1 cellular context compared by ENCODE assay signal in genomic region chr17:3917391-3917931, GRCh38.
TF ChIP-seq lines count a peak whose summit lies in the region.

No MANE protein-coding gene starts in this region.

TF ChIP-seq in K562, 482 proteins besides CTCF, POLR2A, EP300 and RAD21 (continued from another document and continues in another):
- TF ChIP-seq, protein P1, sequence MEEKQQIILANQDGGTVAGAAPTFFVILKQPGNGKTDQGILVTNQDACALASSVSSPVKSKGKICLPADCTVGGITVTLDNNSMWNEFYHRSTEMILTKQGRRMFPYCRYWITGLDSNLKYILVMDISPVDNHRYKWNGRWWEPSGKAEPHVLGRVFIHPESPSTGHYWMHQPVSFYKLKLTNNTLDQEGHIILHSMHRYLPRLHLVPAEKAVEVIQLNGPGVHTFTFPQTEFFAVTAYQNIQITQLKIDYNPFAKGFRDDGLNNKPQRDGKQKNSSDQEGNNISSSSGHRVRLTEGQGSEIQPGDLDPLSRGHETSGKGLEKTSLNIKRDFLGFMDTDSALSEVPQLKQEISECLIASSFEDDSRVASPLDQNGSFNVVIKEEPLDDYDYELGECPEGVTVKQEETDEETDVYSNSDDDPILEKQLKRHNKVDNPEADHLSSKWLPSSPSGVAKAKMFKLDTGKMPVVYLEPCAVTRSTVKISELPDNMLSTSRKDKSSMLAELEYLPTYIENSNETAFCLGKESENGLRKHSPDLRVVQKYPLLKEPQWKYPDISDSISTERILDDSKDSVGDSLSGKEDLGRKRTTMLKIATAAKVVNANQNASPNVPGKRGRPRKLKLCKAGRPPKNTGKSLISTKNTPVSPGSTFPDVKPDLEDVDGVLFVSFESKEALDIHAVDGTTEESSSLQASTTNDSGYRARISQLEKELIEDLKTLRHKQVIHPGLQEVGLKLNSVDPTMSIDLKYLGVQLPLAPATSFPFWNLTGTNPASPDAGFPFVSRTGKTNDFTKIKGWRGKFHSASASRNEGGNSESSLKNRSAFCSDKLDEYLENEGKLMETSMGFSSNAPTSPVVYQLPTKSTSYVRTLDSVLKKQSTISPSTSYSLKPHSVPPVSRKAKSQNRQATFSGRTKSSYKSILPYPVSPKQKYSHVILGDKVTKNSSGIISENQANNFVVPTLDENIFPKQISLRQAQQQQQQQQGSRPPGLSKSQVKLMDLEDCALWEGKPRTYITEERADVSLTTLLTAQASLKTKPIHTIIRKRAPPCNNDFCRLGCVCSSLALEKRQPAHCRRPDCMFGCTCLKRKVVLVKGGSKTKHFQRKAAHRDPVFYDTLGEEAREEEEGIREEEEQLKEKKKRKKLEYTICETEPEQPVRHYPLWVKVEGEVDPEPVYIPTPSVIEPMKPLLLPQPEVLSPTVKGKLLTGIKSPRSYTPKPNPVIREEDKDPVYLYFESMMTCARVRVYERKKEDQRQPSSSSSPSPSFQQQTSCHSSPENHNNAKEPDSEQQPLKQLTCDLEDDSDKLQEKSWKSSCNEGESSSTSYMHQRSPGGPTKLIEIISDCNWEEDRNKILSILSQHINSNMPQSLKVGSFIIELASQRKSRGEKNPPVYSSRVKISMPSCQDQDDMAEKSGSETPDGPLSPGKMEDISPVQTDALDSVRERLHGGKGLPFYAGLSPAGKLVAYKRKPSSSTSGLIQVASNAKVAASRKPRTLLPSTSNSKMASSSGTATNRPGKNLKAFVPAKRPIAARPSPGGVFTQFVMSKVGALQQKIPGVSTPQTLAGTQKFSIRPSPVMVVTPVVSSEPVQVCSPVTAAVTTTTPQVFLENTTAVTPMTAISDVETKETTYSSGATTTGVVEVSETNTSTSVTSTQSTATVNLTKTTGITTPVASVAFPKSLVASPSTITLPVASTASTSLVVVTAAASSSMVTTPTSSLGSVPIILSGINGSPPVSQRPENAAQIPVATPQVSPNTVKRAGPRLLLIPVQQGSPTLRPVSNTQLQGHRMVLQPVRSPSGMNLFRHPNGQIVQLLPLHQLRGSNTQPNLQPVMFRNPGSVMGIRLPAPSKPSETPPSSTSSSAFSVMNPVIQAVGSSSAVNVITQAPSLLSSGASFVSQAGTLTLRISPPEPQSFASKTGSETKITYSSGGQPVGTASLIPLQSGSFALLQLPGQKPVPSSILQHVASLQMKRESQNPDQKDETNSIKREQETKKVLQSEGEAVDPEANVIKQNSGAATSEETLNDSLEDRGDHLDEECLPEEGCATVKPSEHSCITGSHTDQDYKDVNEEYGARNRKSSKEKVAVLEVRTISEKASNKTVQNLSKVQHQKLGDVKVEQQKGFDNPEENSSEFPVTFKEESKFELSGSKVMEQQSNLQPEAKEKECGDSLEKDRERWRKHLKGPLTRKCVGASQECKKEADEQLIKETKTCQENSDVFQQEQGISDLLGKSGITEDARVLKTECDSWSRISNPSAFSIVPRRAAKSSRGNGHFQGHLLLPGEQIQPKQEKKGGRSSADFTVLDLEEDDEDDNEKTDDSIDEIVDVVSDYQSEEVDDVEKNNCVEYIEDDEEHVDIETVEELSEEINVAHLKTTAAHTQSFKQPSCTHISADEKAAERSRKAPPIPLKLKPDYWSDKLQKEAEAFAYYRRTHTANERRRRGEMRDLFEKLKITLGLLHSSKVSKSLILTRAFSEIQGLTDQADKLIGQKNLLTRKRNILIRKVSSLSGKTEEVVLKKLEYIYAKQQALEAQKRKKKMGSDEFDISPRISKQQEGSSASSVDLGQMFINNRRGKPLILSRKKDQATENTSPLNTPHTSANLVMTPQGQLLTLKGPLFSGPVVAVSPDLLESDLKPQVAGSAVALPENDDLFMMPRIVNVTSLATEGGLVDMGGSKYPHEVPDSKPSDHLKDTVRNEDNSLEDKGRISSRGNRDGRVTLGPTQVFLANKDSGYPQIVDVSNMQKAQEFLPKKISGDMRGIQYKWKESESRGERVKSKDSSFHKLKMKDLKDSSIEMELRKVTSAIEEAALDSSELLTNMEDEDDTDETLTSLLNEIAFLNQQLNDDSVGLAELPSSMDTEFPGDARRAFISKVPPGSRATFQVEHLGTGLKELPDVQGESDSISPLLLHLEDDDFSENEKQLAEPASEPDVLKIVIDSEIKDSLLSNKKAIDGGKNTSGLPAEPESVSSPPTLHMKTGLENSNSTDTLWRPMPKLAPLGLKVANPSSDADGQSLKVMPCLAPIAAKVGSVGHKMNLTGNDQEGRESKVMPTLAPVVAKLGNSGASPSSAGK (IDR thresholded peaks at IDR 0.05) = peak; percentile 63
- TF ChIP-seq, protein P2, sequence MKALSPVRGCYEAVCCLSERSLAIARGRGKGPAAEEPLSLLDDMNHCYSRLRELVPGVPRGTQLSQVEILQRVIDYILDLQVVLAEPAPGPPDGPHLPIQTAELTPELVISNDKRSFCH (CRISPR knock-in tag; IDR thresholded peaks at IDR 0.05) = no peak
- TF ChIP-seq, protein P2 (tag; IDR thresholded peaks at IDR 0.05) = 0 out of 2 replicates have a peak, but pooled peaks have one; percentile 41
- TF ChIP-seq ZNF592 (IDR thresholded peaks at IDR 0.05) (peak; percentile 59; the same call in 1 of the 2 replicates), CEBPG (CRISPR knock-in tag; IDR thresholded peaks at IDR 0.05) (no peak), CEBPG (tag; conservative IDR thresholded peaks at IDR 0.05 in 1 of 2, IDR thresholded peaks at IDR 0.05 in 1 of 2) (no peak), HNRNPUL1 (IDR thresholded peaks at IDR 0.05; ENCODE audit: low read length) (no peak), NFE2L1 (tag; IDR thresholded peaks at IDR 0.05; ENCODE audit: borderline replicate concordance, low read depth) (no peak), CBX8 (IDR thresholded peaks at IDR 0.05; ENCODE audit: borderline replicate concordance, extremely low read depth, low read depth, low read length, poor library complexity, severe bottlenecking) (no peak), EZH2 (IDR thresholded peaks at IDR 0.05; ENCODE audit: borderline replicate concordance, low read depth, low read length) (no peak), ZNF12 (CRISPR knock-in tag; IDR thresholded peaks at IDR 0.05) (no peak), BACH1 (tag; IDR thresholded peaks at IDR 0.05) (peak; percentile 30; the same call in 1 of the 2 replicates), L3MBTL2 (IDR thresholded peaks at IDR 0.05) (peak; percentile 70; the same call in 1 of the 2 replicates), ESRRA (IDR thresholded peaks at IDR 0.05; ENCODE audit: borderline replicate concordance, low read depth) (peak; percentile 99), DPF2 (IDR thresholded peaks at IDR 0.05) (0 out of 2 replicates have a peak, but pooled peaks have one; percentile 27), EGR1 (conservative IDR thresholded peaks at IDR 0.05) (no peak), RBFOX2 (IDR thresholded peaks at IDR 0.05; ENCODE audit: low read depth, low read length) (peak; percentile 66), RB1 (IDR thresholded peaks at IDR 0.05; ENCODE audit: low read depth) (no peak), SMARCA4 (IDR thresholded peaks at IDR 0.05) (peak; percentile 52; the same call in 1 of the 2 replicates), FOXJ2 (tag; IDR thresholded peaks at IDR 0.05) (no peak), KLF1 (tag; IDR thresholded peaks at IDR 0.05) (no peak), GABPB2 (CRISPR knock-in tag; conservative IDR thresholded peaks at IDR 0.05) (no peak), CREM (IDR thresholded peaks at IDR 0.05; ENCODE audit: low read depth) (peak; percentile 21; the same call in 1 of the 2 replicates), NFIC (IDR thresholded peaks at IDR 0.05) (peak; percentile 92), CTBP1 (IDR thresholded peaks at IDR 0.05; ENCODE audit: borderline replicate concordance) (peak; percentile 18; the same call in 1 of the 2 replicates), MTA1 (IDR thresholded peaks at IDR 0.05; ENCODE audit: borderline replicate concordance) (no peak), ZBTB7A (IDR thresholded peaks at IDR 0.05; ENCODE audit: borderline replicate concordance, control insufficient read depth, low read depth, low read length) (peak; percentile 74), MAZ (CRISPR knock-in tag; conservative IDR thresholded peaks at IDR 0.05 in 1 of 2, IDR thresholded peaks at IDR 0.05 in 1 of 2) (peak; percentile 30 to 72; a peak in 1 of 4 replicates), FOXK2 (conservative IDR thresholded peaks at IDR 0.05 in 1 of 2, IDR thresholded peaks at IDR 0.05 in 1 of 2; ENCODE audit: low read depth in 2 of 2) (no peak), NR2C1 (IDR thresholded peaks at IDR 0.05) (peak; percentile 65), NR2C1 (tag; IDR thresholded peaks at IDR 0.05) (peak; percentile 81), RBBP5 (IDR thresholded peaks at IDR 0.05; ENCODE audit: borderline replicate concordance, insufficient read depth, low read length, poor library complexity, severe bottlenecking) (no peak)
- TF ChIP-seq, protein P3, sequence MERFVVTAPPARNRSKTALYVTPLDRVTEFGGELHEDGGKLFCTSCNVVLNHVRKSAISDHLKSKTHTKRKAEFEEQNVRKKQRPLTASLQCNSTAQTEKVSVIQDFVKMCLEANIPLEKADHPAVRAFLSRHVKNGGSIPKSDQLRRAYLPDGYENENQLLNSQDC (CRISPR knock-in tag; IDR thresholded peaks at IDR 0.05) = no peak
- TF ChIP-seq, protein P4, sequence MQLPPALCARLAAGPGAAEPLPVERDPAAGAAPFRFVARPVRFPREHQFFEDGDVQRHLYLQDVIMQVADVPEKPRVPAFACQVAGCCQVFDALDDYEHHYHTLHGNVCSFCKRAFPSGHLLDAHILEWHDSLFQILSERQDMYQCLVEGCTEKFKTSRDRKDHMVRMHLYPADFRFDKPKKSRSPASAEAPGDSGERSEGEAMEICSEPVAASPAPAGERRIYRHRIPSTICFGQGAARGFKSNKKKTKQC (CRISPR knock-in tag; IDR thresholded peaks at IDR 0.05) = no peak
- TF ChIP-seq, protein P5, sequence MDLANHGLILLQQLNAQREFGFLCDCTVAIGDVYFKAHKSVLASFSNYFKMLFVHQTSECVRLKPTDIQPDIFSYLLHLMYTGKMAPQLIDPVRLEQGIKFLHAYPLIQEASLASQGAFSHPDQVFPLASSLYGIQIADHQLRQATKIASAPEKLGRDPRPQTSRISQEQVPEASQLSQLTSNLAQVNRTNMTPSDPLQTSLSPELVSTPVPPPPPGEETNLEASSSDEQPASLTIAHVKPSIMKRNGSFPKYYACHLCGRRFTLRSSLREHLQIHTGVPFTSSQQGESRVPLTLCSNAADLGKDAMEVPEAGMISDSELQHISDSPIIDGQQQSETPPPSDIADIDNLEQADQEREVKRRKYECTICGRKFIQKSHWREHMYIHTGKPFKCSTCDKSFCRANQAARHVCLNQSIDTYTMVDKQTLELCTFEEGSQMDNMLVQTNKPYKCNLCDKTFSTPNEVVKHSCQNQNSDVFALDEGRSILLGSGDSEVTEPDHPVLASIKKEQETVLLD (IDR thresholded peaks at IDR 0.05) = no peak
- TF ChIP-seq, protein P6, sequence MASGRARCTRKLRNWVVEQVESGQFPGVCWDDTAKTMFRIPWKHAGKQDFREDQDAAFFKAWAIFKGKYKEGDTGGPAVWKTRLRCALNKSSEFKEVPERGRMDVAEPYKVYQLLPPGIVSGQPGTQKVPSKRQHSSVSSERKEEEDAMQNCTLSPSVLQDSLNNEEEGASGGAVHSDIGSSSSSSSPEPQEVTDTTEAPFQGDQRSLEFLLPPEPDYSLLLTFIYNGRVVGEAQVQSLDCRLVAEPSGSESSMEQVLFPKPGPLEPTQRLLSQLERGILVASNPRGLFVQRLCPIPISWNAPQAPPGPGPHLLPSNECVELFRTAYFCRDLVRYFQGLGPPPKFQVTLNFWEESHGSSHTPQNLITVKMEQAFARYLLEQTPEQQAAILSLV (tag; IDR thresholded peaks at IDR 0.05) = no peak
- TF ChIP-seq, protein P7, sequence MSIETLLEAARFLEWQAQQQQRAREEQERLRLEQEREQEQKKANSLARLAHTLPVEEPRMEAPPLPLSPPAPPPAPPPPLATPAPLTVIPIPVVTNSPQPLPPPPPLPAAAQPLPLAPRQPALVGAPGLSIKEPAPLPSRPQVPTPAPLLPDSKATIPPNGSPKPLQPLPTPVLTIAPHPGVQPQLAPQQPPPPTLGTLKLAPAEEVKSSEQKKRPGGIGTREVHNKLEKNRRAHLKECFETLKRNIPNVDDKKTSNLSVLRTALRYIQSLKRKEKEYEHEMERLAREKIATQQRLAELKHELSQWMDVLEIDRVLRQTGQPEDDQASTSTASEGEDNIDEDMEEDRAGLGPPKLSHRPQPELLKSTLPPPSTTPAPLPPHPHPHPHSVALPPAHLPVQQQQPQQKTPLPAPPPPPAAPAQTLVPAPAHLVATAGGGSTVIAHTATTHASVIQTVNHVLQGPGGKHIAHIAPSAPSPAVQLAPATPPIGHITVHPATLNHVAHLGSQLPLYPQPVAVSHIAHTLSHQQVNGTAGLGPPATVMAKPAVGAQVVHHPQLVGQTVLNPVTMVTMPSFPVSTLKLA (conservative IDR thresholded peaks at IDR 0.05) = peak in 1 of 2 experiments; percentile 25; a peak in 1 of 4 replicates
- TF ChIP-seq, protein P8, sequence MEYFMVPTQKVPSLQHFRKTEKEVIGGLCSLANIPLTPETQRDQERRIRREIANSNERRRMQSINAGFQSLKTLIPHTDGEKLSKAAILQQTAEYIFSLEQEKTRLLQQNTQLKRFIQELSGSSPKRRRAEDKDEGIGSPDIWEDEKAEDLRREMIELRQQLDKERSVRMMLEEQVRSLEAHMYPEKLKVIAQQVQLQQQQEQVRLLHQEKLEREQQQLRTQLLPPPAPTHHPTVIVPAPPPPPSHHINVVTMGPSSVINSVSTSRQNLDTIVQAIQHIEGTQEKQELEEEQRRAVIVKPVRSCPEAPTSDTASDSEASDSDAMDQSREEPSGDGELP (CRISPR knock-in tag; IDR thresholded peaks at IDR 0.05; ENCODE audit: borderline replicate concordance) = peak; percentile 14; the same call in 1 of the 2 replicates
